Comparison of ENCODE assay signal across 18 cellular contexts in the genomic region with DNA sequence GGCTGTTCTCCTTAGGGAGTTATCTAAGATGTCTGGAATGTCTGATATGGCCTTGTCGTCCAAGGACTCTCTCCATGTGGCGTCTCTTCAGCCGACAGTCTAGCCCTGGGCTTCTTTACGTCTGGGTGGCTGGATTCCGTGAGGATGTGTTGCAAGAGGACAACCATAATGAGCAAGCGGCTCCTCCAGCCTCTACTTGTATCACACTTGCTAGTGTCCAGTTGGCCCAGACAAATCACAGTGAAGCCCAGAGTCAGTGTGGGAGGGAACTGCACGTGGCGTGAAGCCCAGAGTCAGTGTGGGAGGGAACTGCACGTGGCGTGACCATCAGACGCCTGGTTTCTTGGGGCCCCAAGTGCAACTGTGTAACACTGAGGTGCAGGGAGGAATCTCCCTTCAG.
DNase-seq lines count a peak whose midpoint lies in the region; ATAC-seq, FAIRE-seq and TF ChIP-seq lines count a peak whose summit lies in the region.
"Had no signal": no experiment of that assay in that cellular context is flagged by ENCODE, and none has a peak within 500 bp of the region (broad histone marks: within the 10 kb centered on the region; RNA-seq: fewer than 3 reads in every experiment).

No MANE protein-coding gene starts in this region.

- H3K27me3 ChIP-seq in left ventricle myocardium inferior (ENCODE audit: low read depth) (no peaks in the 10 kb centered on the region), right cardiac atrium (ENCODE audit: control insufficient read depth, insufficient read depth) (no peaks in the 10 kb centered on the region), K562 (ENCODE audit: control insufficient read depth in 2 of 2, insufficient read depth in 2 of 2, low read length in 2 of 2) (peaks cover 13 to 82% of the 10 kb centered on the region in 2 experiments; a peak in 4 of 5 replicates), trophoblast cell (ENCODE audit: insufficient read depth, low read length) (no peaks in the 10 kb centered on the region), PC-3 (ENCODE audit: low read length) (peaks cover 19% of the 10 kb centered on the region)

- intact Hi-C loops in left ventricle myocardium inferior (cut with micrococcal nuclease) (no loop called here), right cardiac atrium (cut with DNase I) (no loop called here), K562 (cut with micrococcal nuclease) (no loop called here), PC-3 (cut with micrococcal nuclease) (no loop called here)

- H3K4me2 ChIP-seq in K562 (ENCODE audit: insufficient read depth, low read length): no peak overlapping the region
- no peak overlapping the region for H3K4me2 ChIP-seq in trophoblast cell (ENCODE audit: low read length)
- no peak overlapping the region for H3K4me2 ChIP-seq in PC-3 (ENCODE audit: low read length)

- no peak overlapping the region for H2AK5ac ChIP-seq in trophoblast cell (ENCODE audit: low read length)

- BruUV-seq in K562 (replicated peaks; lab: Mats Ljungman, UMichigan): no TSS peak
- no TSS peak for BruUV-seq in PC-3 (replicated peaks; lab: Mats Ljungman, UMichigan)

- H4K91ac ChIP-seq in trophoblast cell (ENCODE audit: low read depth, low read length): no peak overlapping the region

- H3K79me1 ChIP-seq in trophoblast cell (ENCODE audit: low read length): no peaks in the 10 kb centered on the region

- DNase-seq in left ventricle myocardium inferior: no peak
- no peak for DNase-seq in right cardiac atrium
- no peak for DNase-seq in K562 (ENCODE audit: extremely low read depth in 1 of 4, low spot score in 3 of 4)
- peak; percentile 94 to 97 for DNase-seq in trophoblast cell
- no peak for DNase-seq in GM19238 (ENCODE audit: insufficient read length, low spot score)
- DNase-seq in hippocampal formation (lab: John Stamatoyannopoulos, UW): no peak
- no peak for DNase-seq in stimulated activated naive CD4-positive, alpha-beta T cell (lab: John Stamatoyannopoulos, UW)
- DNase-seq in PC-3: no peak
- DNase-seq: Caco-2, GDM1, GOT3, NCI-H1417, NCI-H1930, NCI-H2171 treated with DMSO at 0.1 percent for 48 hours, NCI-H510A treated with DMSO at 0.1 percent for 48 hours, RPMI8226 had no signal

- FAIRE-seq in K562 (lab: Jason Lieb, UNC): no peak
- FAIRE-seq: A204.1, HTR-8/SVneo had no signal

- H2BK5ac ChIP-seq in trophoblast cell (ENCODE audit: low read depth, low read length, poor library complexity): no peak overlapping the region

- H3K4me1 ChIP-seq in left ventricle myocardium inferior (peaks cover 30% of the 10 kb centered on the region), right cardiac atrium (ENCODE audit: control insufficient read depth, insufficient read depth, low read length) (peaks cover 3% of the 10 kb centered on the region), K562 (replicated peaks in 1 of 2; ENCODE audit: control insufficient read depth in 2 of 2, insufficient read depth in 2 of 2, low read length in 2 of 2) (no peaks in the 10 kb centered on the region), trophoblast cell (ENCODE audit: control insufficient read depth in 1 of 2, insufficient read depth in 2 of 2, low read length in 2 of 2) (peaks cover 0 to 5% of the 10 kb centered on the region in 2 experiments), PC-3 (ENCODE audit: insufficient read depth, low read length) (no peaks in the 10 kb centered on the region)
- H3K4me1 ChIP-seq: Caco-2 had no signal

- POLR2A ChIA-PET in K562 (lab: Yijun Ruan, JAX): no interaction called here
- POLR2A ChIA-PET in PC-3 (lab: Charles Lee; ENCODE audit: unreplicated experiment): no interaction called here

- in situ Hi-C loops in K562 (cut with MboI): no loop called here

- no peak overlapping the region for H3K14ac ChIP-seq in trophoblast cell (ENCODE audit: low read length)

- H3K18ac ChIP-seq in trophoblast cell (ENCODE audit: low read length): no peak overlapping the region

- CTCF ChIA-PET in K562 (lab: Yijun Ruan, JAX; ENCODE audit: low intra/inter-chr PET ratio): no interaction called here
- CTCF ChIA-PET in PC-3 (lab: Charles Lee): no interaction called here

- no peaks in the 10 kb centered on the region; the same call in 1 of the 2 replicates for H4K20me1 ChIP-seq in K562 (replicated peaks; ENCODE audit: control insufficient read depth, insufficient read depth, low read length)
- H4K20me1 ChIP-seq in PC-3 (ENCODE audit: low read length): no peaks in the 10 kb centered on the region

- 38% methylated on average over 11 of the region's 11 CpGs for WGBS in right cardiac atrium
- 6% methylated on average over 11 of the region's 11 CpGs for WGBS in K562 (ENCODE audit: insufficient coverage, low coverage, missing lambda C conversion rate)
- no CpG with 5 or more reads among the region's 11 CpGs for WGBS in trophoblast cell (ENCODE audit: extremely low coverage, insufficient coverage, insufficient read length)

- H3K9me1 ChIP-seq in K562 (ENCODE audit: control insufficient read depth, insufficient read depth, low read length): no peaks in the 10 kb centered on the region

- H3K27ac ChIP-seq in left ventricle myocardium inferior (replicated peaks) (peak overlapping the region; percentile 91), right cardiac atrium (ENCODE audit: low read length) (no peak overlapping the region), K562 (ENCODE audit: extremely low read depth, low read depth, low read length) (no peak overlapping the region), trophoblast cell (ENCODE audit: low read depth, low read length) (no peak overlapping the region), PC-3 (ENCODE audit: low read length) (no peak overlapping the region)

- H3K79me2 ChIP-seq in K562 (ENCODE audit: control insufficient read depth, insufficient read depth, low read length) (no peaks in the 10 kb centered on the region), trophoblast cell (ENCODE audit: control insufficient read depth, insufficient read depth, low read length, poor library complexity) (no peaks in the 10 kb centered on the region), PC-3 (ENCODE audit: low read length) (no peaks in the 10 kb centered on the region)

- TF ChIP-seq CTCF in left ventricle myocardium inferior (IDR thresholded peaks at IDR 0.05; ENCODE audit: borderline replicate concordance) (no peak), K562 (IDR thresholded peaks at IDR 0.05 in 2 of 3, conservative IDR thresholded peaks at IDR 0.05 in 1 of 3; ENCODE audit: insufficient read depth in 2 of 3, low read depth in 1 of 3, low read length in 3 of 3) (no peak), PC-3 (conservative IDR thresholded peaks at IDR 0.05; ENCODE audit: low read depth, low read length) (no peak)

- H3K4me3 ChIP-seq in left ventricle myocardium inferior: no peak overlapping the region
- H3K4me3 ChIP-seq in right cardiac atrium (ENCODE audit: low read length): no peak overlapping the region
- H3K4me3 ChIP-seq in K562: no peak overlapping the region
- no peak overlapping the region for H3K4me3 ChIP-seq in trophoblast cell (ENCODE audit: low read depth, low read length)
- no peak overlapping the region for H3K4me3 ChIP-seq in PC-3 (ENCODE audit: low read length)

- TF ChIP-seq EP300 in K562 (IDR thresholded peaks at IDR 0.05; ENCODE audit: low read length): no peak

- H4K8ac ChIP-seq in trophoblast cell (ENCODE audit: low read depth, low read length): no peak overlapping the region

- H4K12ac ChIP-seq in trophoblast cell (ENCODE audit: low read depth, low read length): no peak overlapping the region

- H3K9ac ChIP-seq in K562 (ENCODE audit: insufficient read depth in 1 of 2, low read depth in 2 of 2, low read length in 2 of 2) (no peak overlapping the region), trophoblast cell (ENCODE audit: low read length) (no peak overlapping the region), PC-3 (ENCODE audit: low read length) (no peak overlapping the region)

- no peak overlapping the region for H3K23ac ChIP-seq in trophoblast cell (ENCODE audit: low read length)

- TF ChIP-seq RAD21 in K562 (CRISPR knock-in tag; conservative IDR thresholded peaks at IDR 0.05 in 1 of 2, IDR thresholded peaks at IDR 0.05 in 1 of 2): no peak

- TF ChIP-seq POLR2A in K562 (conservative IDR thresholded peaks at IDR 0.05): no peak

- no peak overlapping the region for H3K4ac ChIP-seq in trophoblast cell (ENCODE audit: low read depth, low read length)

- no peak overlapping the region for H2BK120ac ChIP-seq in trophoblast cell (ENCODE audit: insufficient read depth, low read length, poor library complexity)

- no peaks in the 10 kb centered on the region for H3K36me3 ChIP-seq in left ventricle myocardium inferior
- no peaks in the 10 kb centered on the region for H3K36me3 ChIP-seq in K562 (ENCODE audit: control insufficient read depth, insufficient read depth, low read length)
- no peaks in the 10 kb centered on the region for H3K36me3 ChIP-seq in trophoblast cell (ENCODE audit: control insufficient read depth in 1 of 2, insufficient read depth in 2 of 2, low read length in 2 of 2)
- no peaks in the 10 kb centered on the region for H3K36me3 ChIP-seq in PC-3 (ENCODE audit: low read depth, low read length)

- H2AFZ ChIP-seq in K562 (ENCODE audit: low read depth, low read length): no peak overlapping the region
- H2AFZ ChIP-seq in trophoblast cell (ENCODE audit: insufficient read depth, low read length, poor library complexity): no peak overlapping the region
- no peak overlapping the region for H2AFZ ChIP-seq in PC-3 (ENCODE audit: low read length)

- H3K9me2 ChIP-seq in PC-3 (replicated peaks; ENCODE audit: low read length): no peaks in the 10 kb centered on the region

- no peaks in the 10 kb centered on the region for H3F3A ChIP-seq in PC-3 (ENCODE audit: low read length, unreplicated experiment)

- H2BK12ac ChIP-seq in trophoblast cell (ENCODE audit: low read length): no peak overlapping the region

- H3K9me3 ChIP-seq in left ventricle myocardium inferior (replicated peaks) (no peaks in the 10 kb centered on the region), right cardiac atrium (ENCODE audit: control insufficient read depth, low read length) (no peaks in the 10 kb centered on the region), K562 (replicated peaks; ENCODE audit: control insufficient read depth, insufficient read depth, low read depth, low read length) (no peaks in the 10 kb centered on the region), trophoblast cell (ENCODE audit: insufficient read depth, low read depth, low read length) (peaks cover 2% of the 10 kb centered on the region), PC-3 (ENCODE audit: low read length) (no peaks in the 10 kb centered on the region)
- H3K9me3 ChIP-seq: Caco-2 had no signal

- no peak for ATAC-seq in right cardiac atrium
- ATAC-seq in K562: no peak
- no peak for ATAC-seq in PC-3

Comparison
In these comparisons a context has a peak if more than half of its experiments do, and no peak if none do; other contexts are left out.
1. DNase-seq: peak in trophoblast cell (2 of 2); none in left ventricle myocardium inferior (single experiment), right cardiac atrium (0 of 3), K562 (0 of 4), GM19238 (single experiment), hippocampal formation (0 of 2), stimulated activated naive CD4-positive, alpha-beta T cell (0 of 6) and PC-3 (single experiment).